In genomic region chr2:159375241-159375640, GRCh38 we compare ENCODE assay signal across 25 cellular contexts.
"Had no signal": no experiment of that assay in that cellular context is flagged by ENCODE, and none has a peak within 500 bp of the region (broad histone marks: within the 10 kb centered on the region; RNA-seq: fewer than 3 reads in every experiment).

No MANE protein-coding gene starts in this region.

- H3K27ac ChIP-seq: hepatocyte, left lung, lower lobe of right lung, ovary, right atrium auricular region, right lobe of liver, skin epidermis, stomach, testis, thyroid gland, transverse colon, upper lobe of left lung, vagina had no signal

- H3K4me1 ChIP-seq: left lung, lower lobe of right lung, right atrium auricular region, right lobe of liver, stomach, testis, thyroid gland, transverse colon, upper lobe of left lung, vagina had no signal

- H3K9me3 ChIP-seq: left lung, lower lobe of right lung, mucosa of descending colon, ovary, right atrium auricular region, right lobe of liver, stomach, testis, thyroid gland, transverse colon, upper lobe of left lung, vagina had no signal

- H3K4me3 ChIP-seq: hepatocyte, left lung, lower lobe of right lung, mucosa of descending colon, ovary, right atrium auricular region, right lobe of liver, skin epidermis, stomach, testis, thyroid gland, transverse colon, upper lobe of left lung, vagina had no signal

- H3K79me2 ChIP-seq: hepatocyte had no signal

- H3K27me3 ChIP-seq: hepatocyte, left lung, ovary, right atrium auricular region, right lobe of liver, stomach, testis, thyroid gland, transverse colon, upper lobe of left lung, vagina had no signal

- H2AFZ ChIP-seq: hepatocyte had no signal

- ATAC-seq: left colon; left lung; lower lobe of right lung; mucosa of descending colon; naive thymus-derived CD4-positive, alpha-beta T cell; natural killer cell treated with Interleukin-12 subunit alpha and Interleukin-12 subunit beta and Interleukin-15 and Interleukin-18, amount 100 ng/mL, for 72 hours; right lobe of liver; stimulated activated naive B cell treated with anti-CD40 and anti-IgM and Interleukin-4, amounts not matched to agents 10 μg/mL and 1 μg/mL and 100 μg/mL, for 72 hours; stimulated activated naive CD8-positive, alpha-beta T cell treated with anti-CD3 and anti-CD28 coated beads, Interleukin-15, Interleukin-2, amounts not matched to agents 100 U/mL and 50 U/mL, for 24 hours had no signal

- H3K36me3 ChIP-seq: ovary had no signal

- H3K4me2 ChIP-seq: hepatocyte had no signal

- DNase-seq: kidney; left colon; left lung; lower lobe of right lung; midbrain; mucosa of descending colon; naive thymus-derived CD4-positive, alpha-beta T cell; ovary; right lobe of liver; stimulated activated CD4-positive, alpha-beta T cell treated with anti-CD3 and anti-CD28 coated beads, Interleukin-12 subunit alpha, Interleukin-12 subunit beta, amount 100 ng/mL, for 4 hours; stimulated activated CD4-positive, alpha-beta T cell treated with anti-CD3 and anti-CD28 coated beads, Interleukin-15, amount 100 ng/mL, for 24 hours; stimulated activated CD4-positive, alpha-beta T cell treated with anti-CD3 and anti-CD28 coated beads, Interleukin-2, amount 100 ng/mL, for 24 hours; stimulated activated CD4-positive, alpha-beta T cell treated with anti-CD3 and anti-CD28 coated beads, Interleukin-4, amount 100 ng/mL, for 1 hour; stimulated activated naive B cell treated with anti-CD40 and anti-IgM and Interleukin-4, amounts not matched to agents 10 μg/mL and 1 μg/mL and 100 μg/mL, for 72 hours; stimulated activated naive CD8-positive, alpha-beta T cell treated with anti-CD3 and anti-CD28 coated beads, Interleukin-15, Interleukin-2, amounts not matched to agents 100 U/mL and 50 U/mL, for 24 hours; stomach; testis; thyroid gland; transverse colon; upper lobe of left lung had no signal

- FAIRE-seq: kidney had no signal
